8 cellular contexts compared by ENCODE assay signal in the genomic region with DNA sequence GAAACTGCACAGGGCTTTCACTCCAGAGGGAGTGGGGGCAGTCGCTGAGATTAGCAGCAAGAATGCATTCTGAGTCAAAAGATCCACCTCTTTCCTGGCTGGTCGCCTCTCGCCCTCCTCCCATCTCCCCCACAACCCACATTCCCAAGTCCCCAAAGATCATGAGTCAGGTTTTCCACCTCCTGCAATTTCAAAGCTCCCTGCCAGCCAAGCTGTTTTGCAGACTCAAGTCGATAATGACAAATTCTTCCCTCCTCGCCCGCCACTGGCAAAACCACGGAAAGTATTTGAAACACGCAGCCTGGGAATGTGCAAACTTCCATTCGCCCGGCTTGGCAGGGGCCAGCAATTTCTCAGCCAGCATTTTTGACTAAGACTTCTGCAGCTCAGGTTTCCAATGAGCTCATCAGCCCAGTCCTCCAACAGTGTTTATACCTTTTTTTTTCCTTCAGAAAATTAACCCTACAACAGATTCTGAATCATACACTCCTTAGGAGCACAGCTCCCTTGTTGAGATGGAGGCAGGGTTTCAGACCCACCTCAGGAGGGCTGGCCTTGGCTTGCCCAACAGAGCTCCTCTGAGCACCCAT.
DNase-seq lines count a peak whose midpoint lies in the region; ATAC-seq and TF ChIP-seq lines count a peak whose summit lies in the region.

No MANE protein-coding gene starts in this region.

- H3K9me3 Mint-ChIP-seq in WTC11 = peaks cover 28% of the 10 kb centered on the region

- no peak overlapping the region for H2AFZ ChIP-seq in Karpas-422 (ENCODE audit: low read length)

- H3K4me3 ChIP-seq in HEK293 (ENCODE audit: low read depth, low read length) = no peak overlapping the region
- H3K4me3 ChIP-seq in Karpas-422 (ENCODE audit: low read length) = no peak overlapping the region

- peak; percentile 84 for ATAC-seq in WTC11
- ATAC-seq in HG03457 (IDR thresholded peaks at IDR 0.05; ENCODE audit: unreplicated experiment) = no peak

- peaks cover 17% of the 10 kb centered on the region for H3K36me3 Mint-ChIP-seq in WTC11

- DNase-seq in WTC11 (ENCODE audit: low spot score) (peak; percentile 56), cardiac septum (ENCODE audit: low spot score) (peak; percentile 92), posterior cingulate gyrus (peak; percentile 26 to 95 (median 72)), Karpas-422 (no peak), NCI-H524 treated with DMSO at 0.1 percent for 48 hours (lab: John Stamatoyannopoulos, UW) (no peak)
- DNase-seq in stimulated activated CD4-positive, alpha-beta T cell treated with anti-CD3 and anti-CD28 coated beads, Interleukin-12 subunit alpha, Interleukin-12 subunit beta, amount 100 ng/mL, for 4 hours = no peak

- TF ChIP-seq CTCF in HEK293 (tag by site-specific recombination; IDR thresholded peaks at IDR 0.05) (no peak), WTC11 (IDR thresholded peaks at IDR 0.05) (no peak)

- no peak overlapping the region for H3K4me3 Mint-ChIP-seq in WTC11

- POLR2A ChIA-PET in HEK293 (lab: Yijun Ruan, JAX) = interaction anchor here (0.6 to 1.3 kb wide), 4 partner anchors 8 to 208 kb away, joined by 3 to 6 read pairs (median 5); no protein-coding TSS in a partner anchor
- POLR2A ChIA-PET in WTC11 (lab: Charles Lee) = interaction anchor here (0.7 kb wide), 1 partner anchor 865 kb away, joined by 3 read pairs; no protein-coding TSS in a partner anchor

- no peaks in the 10 kb centered on the region for H3K9me2 ChIP-seq in Karpas-422 (replicated peaks; ENCODE audit: insufficient read depth, low read length)

- no peaks in the 10 kb centered on the region for H3K27me3 ChIP-seq in Karpas-422 (ENCODE audit: low read length)

- no peaks in the 10 kb centered on the region for H3K79me2 ChIP-seq in Karpas-422 (ENCODE audit: low read length)

- no peak overlapping the region for H3K9ac ChIP-seq in Karpas-422 (ENCODE audit: low read length)

- peaks cover 25% of the 10 kb centered on the region for H3K4me1 ChIP-seq in HEK293 (ENCODE audit: control insufficient read depth, insufficient read depth, low read length)
- peaks cover 25% of the 10 kb centered on the region for H3K4me1 ChIP-seq in Karpas-422 (ENCODE audit: low read length)

- peak overlapping the region; percentile 84 for H3K27ac Mint-ChIP-seq in WTC11

- intact Hi-C loops in cardiac septum (cut with DNase I) (no loop called here), posterior cingulate gyrus (cut with DNase I) (no loop called here)

- no peaks in the 10 kb centered on the region; the same call in 1 of the 2 replicates for H3K27me3 Mint-ChIP-seq in WTC11 (ENCODE audit: low read depth)

- H3K9me3 ChIP-seq in HEK293 (ENCODE audit: control insufficient read depth, insufficient read depth, low read depth, low read length) = no peaks in the 10 kb centered on the region
- no peaks in the 10 kb centered on the region for H3K9me3 ChIP-seq in Karpas-422 (ENCODE audit: low read length)

- H3K4me1 Mint-ChIP-seq in WTC11 = peaks cover 20% of the 10 kb centered on the region

- H3K27ac ChIP-seq in HEK293 (ENCODE audit: extremely low read depth, low read depth, low read length) = peak overlapping the region; percentile 66
- H3K27ac ChIP-seq in Karpas-422 (ENCODE audit: low read length) = no peak overlapping the region

- no peak overlapping the region for H3K4me2 ChIP-seq in Karpas-422 (ENCODE audit: low read depth, low read length, poor library complexity, severe bottlenecking)

- H4K20me1 ChIP-seq in Karpas-422 (ENCODE audit: insufficient read depth, low read depth, low read length) = no peaks in the 10 kb centered on the region

- CTCF ChIA-PET in HEK293 (lab: Yijun Ruan, JAX) (interaction anchor here (0.6 to 3.4 kb wide), 9 partner anchors 11 to 385 kb away, joined by 3 to 34 read pairs (median 5); no protein-coding TSS in a partner anchor), WTC11 (lab: Charles Lee) (interaction anchor here (0.6 to 1.4 kb wide), 11 partner anchors 13 to 95 kb away, joined by 3 to 7 read pairs (median 4); no protein-coding TSS in a partner anchor)

- H3K36me3 ChIP-seq in HEK293 (ENCODE audit: control insufficient read depth in 2 of 2, insufficient read depth in 1 of 2, low read length in 2 of 2) = no peaks in the 10 kb centered on the region
- no peaks in the 10 kb centered on the region for H3K36me3 ChIP-seq in Karpas-422 (ENCODE audit: insufficient read depth, low read length)

TF ChIP-seq in HEK293, 187 proteins besides CTCF, POLR2A, EP300 and RAD21 (continues in another document):
- no peak for TF ChIP-seq HOXC10 (CRISPR knock-in tag; IDR thresholded peaks at IDR 0.05)
- peak; percentile 95; the same call in 1 of the 2 replicates for TF ChIP-seq ZNF561 (tag by site-specific recombination; IDR thresholded peaks at IDR 0.05; ENCODE audit: borderline replicate concordance)
- TF ChIP-seq ZNF133 (tag by site-specific recombination; IDR thresholded peaks at IDR 0.05) = no peak
- peak; percentile 92 for TF ChIP-seq ZFHX2 (tag by site-specific recombination; conservative IDR thresholded peaks at IDR 0.05)
- TF ChIP-seq ZFP3 (tag by site-specific recombination; IDR thresholded peaks at IDR 0.05; ENCODE audit: low read depth) = no peak
- peak; percentile 98 for TF ChIP-seq ZNF501 (tag by site-specific recombination; IDR thresholded peaks at IDR 0.05)
- peak; percentile 28; the same call in 1 of the 2 replicates for TF ChIP-seq SP2 (tag by site-specific recombination; IDR thresholded peaks at IDR 0.05)
- TF ChIP-seq ZBTB48 (tag by site-specific recombination; IDR thresholded peaks at IDR 0.05) = peak; percentile 93
- TF ChIP-seq YY2 (tag by site-specific recombination; IDR thresholded peaks at IDR 0.05) = no peak
- TF ChIP-seq ZSCAN23 (tag by site-specific recombination; IDR thresholded peaks at IDR 0.05) = 0 out of 2 replicates have a peak, but pooled peaks have one; percentile 78
- no peak for TF ChIP-seq ZNF670 (tag by site-specific recombination; IDR thresholded peaks at IDR 0.05; ENCODE audit: low read depth)
- peak; percentile 87 for TF ChIP-seq ZFP69B (tag by site-specific recombination; IDR thresholded peaks at IDR 0.05)
- no peak for TF ChIP-seq SETDB1 (IDR thresholded peaks at IDR 0.05; ENCODE audit: insufficient read length, low read length)
- TF ChIP-seq ZNF521 (tag by site-specific recombination; IDR thresholded peaks at IDR 0.05) = no peak
- TF ChIP-seq TRIM28 (IDR thresholded peaks at IDR 0.05; ENCODE audit: borderline replicate concordance, low read length) = peak; percentile 86
- TF ChIP-seq FEZF1 (tag by site-specific recombination; IDR thresholded peaks at IDR 0.05) = peak; percentile 84
- TF ChIP-seq ZNF324 (tag by site-specific recombination; IDR thresholded peaks at IDR 0.05) = peak; percentile 98
- TF ChIP-seq ZBTB8A (tag by site-specific recombination; IDR thresholded peaks at IDR 0.05) = peak; percentile 63
- no peak for TF ChIP-seq ZNF174 (tag by site-specific recombination; IDR thresholded peaks at IDR 0.05)
- TF ChIP-seq ZNF529 (tag by site-specific recombination; IDR thresholded peaks at IDR 0.05; ENCODE audit: insufficient replicate concordance) = no peak
- peak; percentile 75 for TF ChIP-seq ZNF394 (tag by site-specific recombination; IDR thresholded peaks at IDR 0.05; ENCODE audit: borderline replicate concordance)
- peak; percentile 91 for TF ChIP-seq KLF10 (tag by site-specific recombination; IDR thresholded peaks at IDR 0.05)
- peak; percentile 39; the same call in 1 of the 2 replicates for TF ChIP-seq GFI1B (tag by site-specific recombination; IDR thresholded peaks at IDR 0.05)

TF ChIP-seq in WTC11, 78 proteins besides CTCF, POLR2A, EP300 and RAD21:
- TF ChIP-seq NFE2L1 (CRISPR knock-in tag; IDR thresholded peaks at IDR 0.05) (peak; percentile 55; the same call in 1 of the 2 replicates), CREB1 (CRISPR knock-in tag; IDR thresholded peaks at IDR 0.05) (no peak)
- TF ChIP-seq, protein P1, sequence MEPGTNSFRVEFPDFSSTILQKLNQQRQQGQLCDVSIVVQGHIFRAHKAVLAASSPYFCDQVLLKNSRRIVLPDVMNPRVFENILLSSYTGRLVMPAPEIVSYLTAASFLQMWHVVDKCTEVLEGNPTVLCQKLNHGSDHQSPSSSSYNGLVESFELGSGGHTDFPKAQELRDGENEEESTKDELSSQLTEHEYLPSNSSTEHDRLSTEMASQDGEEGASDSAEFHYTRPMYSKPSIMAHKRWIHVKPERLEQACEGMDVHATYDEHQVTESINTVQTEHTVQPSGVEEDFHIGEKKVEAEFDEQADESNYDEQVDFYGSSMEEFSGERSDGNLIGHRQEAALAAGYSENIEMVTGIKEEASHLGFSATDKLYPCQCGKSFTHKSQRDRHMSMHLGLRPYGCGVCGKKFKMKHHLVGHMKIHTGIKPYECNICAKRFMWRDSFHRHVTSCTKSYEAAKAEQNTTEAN (CRISPR knock-in tag; IDR thresholded peaks at IDR 0.05) = no peak
- TF ChIP-seq, protein P2, sequence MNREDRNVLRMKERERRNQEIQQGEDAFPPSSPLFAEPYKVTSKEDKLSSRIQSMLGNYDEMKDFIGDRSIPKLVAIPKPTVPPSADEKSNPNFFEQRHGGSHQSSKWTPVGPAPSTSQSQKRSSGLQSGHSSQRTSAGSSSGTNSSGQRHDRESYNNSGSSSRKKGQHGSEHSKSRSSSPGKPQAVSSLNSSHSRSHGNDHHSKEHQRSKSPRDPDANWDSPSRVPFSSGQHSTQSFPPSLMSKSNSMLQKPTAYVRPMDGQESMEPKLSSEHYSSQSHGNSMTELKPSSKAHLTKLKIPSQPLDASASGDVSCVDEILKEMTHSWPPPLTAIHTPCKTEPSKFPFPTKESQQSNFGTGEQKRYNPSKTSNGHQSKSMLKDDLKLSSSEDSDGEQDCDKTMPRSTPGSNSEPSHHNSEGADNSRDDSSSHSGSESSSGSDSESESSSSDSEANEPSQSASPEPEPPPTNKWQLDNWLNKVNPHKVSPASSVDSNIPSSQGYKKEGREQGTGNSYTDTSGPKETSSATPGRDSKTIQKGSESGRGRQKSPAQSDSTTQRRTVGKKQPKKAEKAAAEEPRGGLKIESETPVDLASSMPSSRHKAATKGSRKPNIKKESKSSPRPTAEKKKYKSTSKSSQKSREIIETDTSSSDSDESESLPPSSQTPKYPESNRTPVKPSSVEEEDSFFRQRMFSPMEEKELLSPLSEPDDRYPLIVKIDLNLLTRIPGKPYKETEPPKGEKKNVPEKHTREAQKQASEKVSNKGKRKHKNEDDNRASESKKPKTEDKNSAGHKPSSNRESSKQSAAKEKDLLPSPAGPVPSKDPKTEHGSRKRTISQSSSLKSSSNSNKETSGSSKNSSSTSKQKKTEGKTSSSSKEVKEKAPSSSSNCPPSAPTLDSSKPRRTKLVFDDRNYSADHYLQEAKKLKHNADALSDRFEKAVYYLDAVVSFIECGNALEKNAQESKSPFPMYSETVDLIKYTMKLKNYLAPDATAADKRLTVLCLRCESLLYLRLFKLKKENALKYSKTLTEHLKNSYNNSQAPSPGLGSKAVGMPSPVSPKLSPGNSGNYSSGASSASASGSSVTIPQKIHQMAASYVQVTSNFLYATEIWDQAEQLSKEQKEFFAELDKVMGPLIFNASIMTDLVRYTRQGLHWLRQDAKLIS (CRISPR knock-in tag; IDR thresholded peaks at IDR 0.05; ENCODE audit: borderline replicate concordance) = no peak

Comparison
In these comparisons a context has a peak if more than half of its experiments do, and no peak if none do; other contexts are left out.
1. DNase-seq: peak in WTC11 (single experiment), cardiac septum (single experiment) and posterior cingulate gyrus (10 of 10); none in Karpas-422 (single experiment), stimulated activated CD4-positive, alpha-beta T cell treated with anti-CD3 and anti-CD28 coated beads, Interleukin-12 subunit alpha, Interleukin-12 subunit beta, amount 100 ng/mL, for 4 hours (single experiment) and NCI-H524 treated with DMSO at 0.1 percent for 48 hours (single experiment).